ENCODE assay signal across 31 cellular contexts in genomic region chr22:50711446-50712340, GRCh38. TPM values are rescaled to one million over a fixed set of nuclear protein-coding genes. Genes with fewer than 3 reads are reported as not detected.
DNase-seq lines count a peak whose midpoint lies in the region; ATAC-seq, FAIRE-seq and TF ChIP-seq lines count a peak whose summit lies in the region.
"Had no signal": no experiment of that assay in that cellular context is flagged by ENCODE, and none has a peak within 500 bp of the region (broad histone marks: within the 10 kb centered on the region; RNA-seq: fewer than 3 reads in every experiment).

No MANE protein-coding gene starts in this region.

- peak overlapping the region; percentile 87 for H3K4me3 Mint-ChIP-seq in endothelial cell (ENCODE audit: unreplicated experiment)
- no peak overlapping the region for H3K4me3 Mint-ChIP-seq in activated CD4-positive, alpha-beta memory T cell treated with anti-CD3 and anti-CD28 coated beads, Interleukin-2, amount 10 ng/mL, durations not matched to agents 7 days and 5 days
- H3K4me3 Mint-ChIP-seq: activated CD4-positive, alpha-beta T cell treated with anti-CD3 and anti-CD28 coated beads, Interleukin-2, amount 10 ng/mL, durations not matched to agents 7 days and 5 days; activated naive CD8-positive, alpha-beta T cell treated with anti-CD3 and anti-CD28 coated beads, Interleukin-2, amount 50 U/mL, for 24 hours; activated T-cell treated with anti-CD3 and anti-CD28 coated beads, Interleukin-2, amount 50 U/mL, for 24 hours; CD4-positive, alpha-beta T cell; central memory CD8-positive, alpha-beta T cell; HFFc6; naive thymus-derived CD4-positive, alpha-beta T cell; T-cell had no signal

- H3K27me3 ChIP-seq in right lobe of liver: no peaks in the 10 kb centered on the region
- no peaks in the 10 kb centered on the region for H3K27me3 ChIP-seq in HepG2 (ENCODE audit: control insufficient read depth in 1 of 2, insufficient read depth in 2 of 2, low read length in 2 of 2)
- H3K27me3 ChIP-seq in layer of hippocampus (ENCODE audit: control insufficient read depth, insufficient read depth, low read length): no peaks in the 10 kb centered on the region
- no peaks in the 10 kb centered on the region for H3K27me3 ChIP-seq in upper lobe of right lung
- no peaks in the 10 kb centered on the region for H3K27me3 ChIP-seq in testis
- H3K27me3 ChIP-seq: uterus had no signal

- TF ChIP-seq EP300 in HepG2 (IDR thresholded peaks at IDR 0.05; ENCODE audit: low read depth in 2 of 2, low read length in 2 of 2) (no peak), HepG2 (CRISPR knock-in tag; IDR thresholded peaks at IDR 0.05; ENCODE audit: borderline replicate concordance) (no peak)

- peaks cover 56% of the 10 kb centered on the region for H3K27me3 Mint-ChIP-seq in endothelial cell (ENCODE audit: unreplicated experiment)
- peaks cover 6% of the 10 kb centered on the region for H3K27me3 Mint-ChIP-seq in activated CD4-positive, alpha-beta memory T cell treated with anti-CD3 and anti-CD28 coated beads, Interleukin-2, amount 10 ng/mL, durations not matched to agents 7 days and 5 days
- H3K27me3 Mint-ChIP-seq: activated naive CD8-positive, alpha-beta T cell treated with anti-CD3 and anti-CD28 coated beads, Interleukin-2, amount 50 U/mL, for 24 hours; CD4-positive, alpha-beta T cell; naive thymus-derived CD4-positive, alpha-beta T cell had no signal

- H3K4me3 ChIP-seq in right lobe of liver (no peak overlapping the region), HepG2 (replicated peaks in 1 of 3; ENCODE audit: insufficient read depth in 1 of 3, low read depth in 2 of 3, low read length in 3 of 3) (no peak overlapping the region), upper lobe of right lung (no peak overlapping the region), testis (no peak overlapping the region)
- H3K4me3 ChIP-seq: A549, lung, skin epidermis, uterus had no signal

- DNase-seq in right lobe of liver: peak in 2 of 3 donors; percentile 18 to 46
- no peak for DNase-seq in HepG2 (ENCODE audit: low spot score)
- no peak for DNase-seq in endothelial cell (ENCODE audit: low spot score)
- peak; percentile 53 for DNase-seq in upper lobe of right lung
- DNase-seq in DMS 273 treated with DMSO at 0.1 percent for 48 hours (lab: John Stamatoyannopoulos, UW): no peak
- no peak for DNase-seq in testis
- DNase-seq in activated CD4-positive, alpha-beta memory T cell treated with anti-CD3 and anti-CD28 coated beads, Interleukin-2, amount 10 ng/mL, durations not matched to agents 7 days and 5 days: no peak
- DNase-seq: activated CD4-positive, alpha-beta T cell treated with anti-CD3 and anti-CD28 coated beads, Interleukin-2, amount 10 ng/mL, durations not matched to agents 7 days and 5 days; activated effector memory CD4-positive, alpha-beta T cell treated with anti-CD3 and anti-CD28 coated beads, Interleukin-2, amount 50 U/mL, for 16 hours; activated naive CD8-positive, alpha-beta T cell treated with anti-CD3 and anti-CD28 coated beads, Interleukin-2, amount 50 U/mL, for 24 hours; activated T-cell treated with anti-CD3 and anti-CD28 coated beads, Interleukin-2, amount 50 U/mL, for 24 hours; CD4-positive, alpha-beta T cell; HFFc6; islet precursor cell; naive thymus-derived CD4-positive, alpha-beta T cell; NCI-H1092 treated with DMSO at 0.1 percent for 48 hours; NCI-H187; NCI-H2171; NCI-H82; occipital lobe; stimulated activated naive CD4-positive, alpha-beta T cell; T-cell; uterus had no signal

- H3K9ac ChIP-seq in HepG2 (ENCODE audit: insufficient read depth, low read depth, low read length): no peak overlapping the region

- TF ChIP-seq POLR2A in right lobe of liver (IDR thresholded peaks at IDR 0.05): no peak
- TF ChIP-seq POLR2A in HepG2 (IDR thresholded peaks at IDR 0.05; ENCODE audit: insufficient read depth in 1 of 2, low read depth in 2 of 2, low read length in 2 of 2): no peak
- TF ChIP-seq POLR2A in testis (IDR thresholded peaks at IDR 0.05): no peak

- peaks cover 24% of the 10 kb centered on the region for H3K4me1 Mint-ChIP-seq in endothelial cell (ENCODE audit: unreplicated experiment)
- H3K4me1 Mint-ChIP-seq in activated CD4-positive, alpha-beta memory T cell treated with anti-CD3 and anti-CD28 coated beads, Interleukin-2, amount 10 ng/mL, durations not matched to agents 7 days and 5 days: no peaks in the 10 kb centered on the region
- H3K4me1 Mint-ChIP-seq: activated CD4-positive, alpha-beta T cell treated with anti-CD3 and anti-CD28 coated beads, Interleukin-2, amount 10 ng/mL, durations not matched to agents 7 days and 5 days; activated naive CD8-positive, alpha-beta T cell treated with anti-CD3 and anti-CD28 coated beads, Interleukin-2, amount 50 U/mL, for 24 hours; central memory CD8-positive, alpha-beta T cell had no signal

- CTCF ChIA-PET in HepG2 (lab: Yijun Ruan, JAX; ENCODE audit: low intra/inter-chr PET ratio, low total read pairs): no interaction called here
- CTCF ChIA-PET in activated CD4-positive, alpha-beta memory T cell treated with anti-CD3 and anti-CD28 coated beads, Interleukin-2, amount 10 ng/mL, durations not matched to agents 7 days and 5 days (lab: Charles Lee): no interaction called here

- H3K36me3 ChIP-seq in right lobe of liver (peaks cover 0 to 1% (median under 1%) of the 10 kb centered on the region in 4 donors), HepG2 (replicated peaks in 1 of 2; ENCODE audit: control insufficient read depth in 1 of 2, insufficient read depth in 2 of 2, low read length in 2 of 2) (peaks cover 3 to 7% of the 10 kb centered on the region in 2 experiments), upper lobe of right lung (no peaks in the 10 kb centered on the region), testis (ENCODE audit: low read depth, missing control alignments) (no peaks in the 10 kb centered on the region)
- H3K36me3 ChIP-seq: uterus had no signal

- intact Hi-C loops in right lobe of liver (cut with DNase I) (no loop called here), HepG2 (cut with micrococcal nuclease; ENCODE audit: unreplicated experiment) (no loop called here), upper lobe of right lung (cut with DNase I) (no loop called here), testis (cut with DNase I; ENCODE audit: low total_unique reads) (no loop called here)

- no peaks in the 10 kb centered on the region for H3K79me2 ChIP-seq in HepG2 (ENCODE audit: insufficient read depth, low read length)

- H4K20me1 ChIP-seq in HepG2 (ENCODE audit: insufficient read depth, low read length): no peaks in the 10 kb centered on the region

- H3K36me3 Mint-ChIP-seq in endothelial cell (ENCODE audit: low read depth, unreplicated experiment): peaks cover 60% of the 10 kb centered on the region
- no peaks in the 10 kb centered on the region for H3K36me3 Mint-ChIP-seq in activated CD4-positive, alpha-beta memory T cell treated with anti-CD3 and anti-CD28 coated beads, Interleukin-2, amount 10 ng/mL, durations not matched to agents 7 days and 5 days (ENCODE audit: low read depth)
- H3K36me3 Mint-ChIP-seq: naive thymus-derived CD4-positive, alpha-beta T cell; T-cell had no signal

- in situ Hi-C loops in HepG2 (cut with HindIII; ENCODE audit: extremely low pct_ligation_motif_present, low pct_unique_long_range_greater_than_20kb): no loop called here

- H3K4me2 ChIP-seq in HepG2 (ENCODE audit: low read depth, low read length): no peak overlapping the region
- H3K4me2 ChIP-seq: A549 had no signal

- no peaks in the 10 kb centered on the region for H3K9me3 ChIP-seq in right lobe of liver
- no peaks in the 10 kb centered on the region for H3K9me3 ChIP-seq in HepG2 (ENCODE audit: low read length)
- no peaks in the 10 kb centered on the region for H3K9me3 ChIP-seq in upper lobe of right lung
- no peaks in the 10 kb centered on the region for H3K9me3 ChIP-seq in testis
- H3K9me3 ChIP-seq: A549, uterus had no signal

- H3K27ac ChIP-seq in right lobe of liver: no peak overlapping the region
- no peak overlapping the region for H3K27ac ChIP-seq in HepG2 (ENCODE audit: extremely low read length, insufficient read depth, low read length)
- H3K27ac ChIP-seq in layer of hippocampus (ENCODE audit: low read depth, low read length): peak overlapping the region; percentile 96
- no peak overlapping the region for H3K27ac ChIP-seq in upper lobe of right lung
- H3K27ac ChIP-seq in testis: no peak overlapping the region
- H3K27ac ChIP-seq: A549, uterus had no signal

- no peaks in the 10 kb centered on the region for H3K9me3 Mint-ChIP-seq in endothelial cell (ENCODE audit: unreplicated experiment)
- no peaks in the 10 kb centered on the region for H3K9me3 Mint-ChIP-seq in activated CD4-positive, alpha-beta memory T cell treated with anti-CD3 and anti-CD28 coated beads, Interleukin-2, amount 10 ng/mL, durations not matched to agents 7 days and 5 days
- H3K9me3 Mint-ChIP-seq: activated CD4-positive, alpha-beta T cell treated with anti-CD3 and anti-CD28 coated beads, Interleukin-2, amount 10 ng/mL, durations not matched to agents 7 days and 5 days; activated naive CD8-positive, alpha-beta T cell treated with anti-CD3 and anti-CD28 coated beads, Interleukin-2, amount 50 U/mL, for 24 hours; activated T-cell treated with anti-CD3 and anti-CD28 coated beads, Interleukin-2, amount 50 U/mL, for 24 hours; CD4-positive, alpha-beta T cell; HFFc6; T-cell had no signal

- WGBS in right lobe of liver (ENCODE audit: insufficient coverage, low coverage, low lambda C conversion rate, missing lambda C conversion rate): 70% methylated on average over 5 of the region's 16 CpGs
- WGBS in HepG2 (ENCODE audit: low lambda C conversion rate): 90% methylated on average over 12 of the region's 16 CpGs
- WGBS in testis, 2 donors: 83 to 90% methylated on average over 9 to 15 of the region's 16 CpGs

- no peak overlapping the region for H2AFZ ChIP-seq in HepG2 (ENCODE audit: low read length)

- TF ChIP-seq RAD21 in HepG2 (CRISPR knock-in tag; IDR thresholded peaks at IDR 0.05): no peak

- no peak overlapping the region for H3K27ac Mint-ChIP-seq in endothelial cell (ENCODE audit: unreplicated experiment)
- no peak overlapping the region for H3K27ac Mint-ChIP-seq in activated CD4-positive, alpha-beta memory T cell treated with anti-CD3 and anti-CD28 coated beads, Interleukin-2, amount 10 ng/mL, durations not matched to agents 7 days and 5 days
- H3K27ac Mint-ChIP-seq: activated CD4-positive, alpha-beta T cell treated with anti-CD3 and anti-CD28 coated beads, Interleukin-2, amount 10 ng/mL, durations not matched to agents 7 days and 5 days; activated naive CD8-positive, alpha-beta T cell treated with anti-CD3 and anti-CD28 coated beads, Interleukin-2, amount 50 U/mL, for 24 hours; activated T-cell treated with anti-CD3 and anti-CD28 coated beads, Interleukin-2, amount 50 U/mL, for 24 hours; CD4-positive, alpha-beta T cell; HFFc6; naive thymus-derived CD4-positive, alpha-beta T cell; T-cell had no signal

- ATAC-seq in right lobe of liver: no peak
- ATAC-seq in HepG2: no peak
- no peak for ATAC-seq in upper lobe of right lung
- ATAC-seq: A549; activated naive CD8-positive, alpha-beta T cell treated with anti-CD3 and anti-CD28 coated beads, Interleukin-2, amount 50 U/mL, for 24 hours; naive thymus-derived CD4-positive, alpha-beta T cell; T-cell had no signal

- FAIRE-seq in HepG2 (lab: Jason Lieb, UNC): no peak
- FAIRE-seq: A549, GM18507, H1 had no signal

- TF ChIP-seq CTCF in right lobe of liver (IDR thresholded peaks at IDR 0.05) (no peak), HepG2 (CRISPR knock-in tag; IDR thresholded peaks at IDR 0.05) (no peak), endothelial cell (IDR thresholded peaks at IDR 0.05; ENCODE audit: unreplicated experiment) (no peak), upper lobe of right lung (IDR thresholded peaks at IDR 0.05) (no peak), testis (IDR thresholded peaks at IDR 0.05) (no peak)

- BruUV-seq in HepG2 (replicated peaks; lab: Mats Ljungman, UMichigan): no TSS peak

- H3K4me1 ChIP-seq in right lobe of liver (peaks cover 0 to 5% (median 0%) of the 10 kb centered on the region in 4 donors), HepG2 (ENCODE audit: insufficient read depth, low read length) (peaks cover 13% of the 10 kb centered on the region; the same call in 1 of the 2 replicates), upper lobe of right lung (peaks cover 4% of the 10 kb centered on the region), testis (peaks cover 10% of the 10 kb centered on the region)
- H3K4me1 ChIP-seq: A549, uterus had no signal

- POLR2A ChIA-PET in HepG2 (lab: Yijun Ruan, JAX): no interaction called here
- POLR2A ChIA-PET in activated CD4-positive, alpha-beta memory T cell treated with anti-CD3 and anti-CD28 coated beads, Interleukin-2, amount 10 ng/mL, durations not matched to agents 7 days and 5 days (lab: Charles Lee): no interaction called here

RNA-seq across cellular contexts. Expression of gene ACR, which starts 26.3 kb away (rescaled TPM):
- total RNA-seq in right lobe of liver (under 1 TPM in 5 of 6 experiments, not detected in 1; 0.34 to 0.84 (median 0.55) TPM), HepG2 (2016; rRNA removed; fragmentation: Illumina TruSeq; extraction: Trizol) (not detected in 2 replicates), endothelial cell (ENCODE audit: unreplicated experiment) (2.8 TPM), upper lobe of right lung (4.5 TPM), testis (10 to 100 TPM; 49.5 to 88.7 TPM)
- total RNA-seq in HepG2 (2016; cell fraction: cytosol; rRNA removed; fragmentation: Illumina TruSeq; extraction: Trizol; ENCODE audit: low read depth): not detected in 2 replicates
- total RNA-seq in HepG2 (2016; cell fraction: insoluble cytoplasmic fraction; rRNA removed; fragmentation: Illumina TruSeq; extraction: Trizol): not detected in 2 replicates
- not detected in 2 replicates for total RNA-seq in HepG2 (2016; cell fraction: membrane; rRNA removed; fragmentation: Illumina TruSeq; extraction: Trizol)
- not detected in 2 replicates for total RNA-seq in HepG2 (2016; cell fraction: nucleus; rRNA removed; fragmentation: Illumina TruSeq; extraction: Trizol)
- polyA plus RNA-seq in HepG2 (2011; rRNA removed) (0.15 and 0.29 TPM in 2 replicates), testis (ENCODE audit: insufficient read depth, low read depth, low replicate concordance) (181 TPM)
- polyA plus RNA-seq in HepG2 (2011; cell fraction: cytosol; rRNA removed): 0.04 and 0.12 TPM in 2 replicates
- polyA plus RNA-seq in HepG2 (2011; cell fraction: nucleus; rRNA removed): 0.51 and 0.73 TPM in 2 replicates
- polyA plus RNA-seq in HepG2 (2012): 0.44 TPM in 1 of 2 replicates, not detected in the other
- polyA plus RNA-seq in HepG2 (2016; cell fraction: cytosol; fragmentation: Illumina TruSeq; extraction: Trizol; ENCODE audit: low read depth): not detected in 2 replicates
- not detected in 2 replicates for polyA plus RNA-seq in HepG2 (2016; cell fraction: insoluble cytoplasmic fraction; fragmentation: Illumina TruSeq; extraction: Trizol; ENCODE audit: low read depth)
- not detected in 2 replicates for polyA plus RNA-seq in HepG2 (2016; cell fraction: membrane; fragmentation: Illumina TruSeq; extraction: Trizol; ENCODE audit: low read depth)
- not detected in 2 replicates for polyA plus RNA-seq in HepG2 (2016; cell fraction: nucleus; fragmentation: Illumina TruSeq; extraction: Trizol; ENCODE audit: insufficient read depth, low read depth)
- polyA minus RNA-seq in HepG2 (2011; rRNA and poly(A)+ RNA removed; ENCODE audit: low replicate concordance): not detected in 2 replicates
- polyA minus RNA-seq in HepG2 (2011; cell fraction: cytosol; rRNA and poly(A)+ RNA removed): not detected in 2 replicates
- 0.62 and 0.77 TPM in 2 replicates for polyA minus RNA-seq in HepG2 (2011; cell fraction: nucleus; rRNA and poly(A)+ RNA removed)
- not detected for total RNA-seq in activated CD4-positive, alpha-beta memory T cell treated with anti-CD3 and anti-CD28 coated beads, Interleukin-2, amount 10 ng/mL, durations not matched to agents 7 days and 5 days
- total RNA-seq: activated CD4-positive, alpha-beta T cell treated with anti-CD3 and anti-CD28 coated beads, Interleukin-2, amount 10 ng/mL, durations not matched to agents 7 days and 5 days; CD4-positive, alpha-beta T cell; HFFc6; naive thymus-derived CD4-positive, alpha-beta T cell; NCI-H460; occipital lobe; T-cell had no signal
- polyA plus RNA-seq: A549; H1; naive thymus-derived CD4-positive, alpha-beta T cell had no signal

RNA-seq across cellular contexts. Expression of gene SHANK3, which starts 39.1 kb away (rescaled TPM):
- total RNA-seq in right lobe of liver (10 to 100 TPM in 5 of 6 experiments, 1 to 10 TPM in 1; 9.7 to 16.0 (median 14.8) TPM), HepG2 (2016; rRNA removed; fragmentation: Illumina TruSeq; extraction: Trizol) (1.9 and 2.9 TPM in 2 replicates), endothelial cell (ENCODE audit: unreplicated experiment) (223 TPM), upper lobe of right lung (59.9 TPM), testis (10 to 100 TPM; 11.4 to 16.0 TPM)
- total RNA-seq in HepG2 (2016; cell fraction: cytosol; rRNA removed; fragmentation: Illumina TruSeq; extraction: Trizol; ENCODE audit: low read depth): 0.79 and 1.0 TPM in 2 replicates
- 1.7 and 2.9 TPM in 2 replicates for total RNA-seq in HepG2 (2016; cell fraction: insoluble cytoplasmic fraction; rRNA removed; fragmentation: Illumina TruSeq; extraction: Trizol)
- total RNA-seq in HepG2 (2016; cell fraction: membrane; rRNA removed; fragmentation: Illumina TruSeq; extraction: Trizol): 2.3 TPM in 2 replicates
- total RNA-seq in HepG2 (2016; cell fraction: nucleus; rRNA removed; fragmentation: Illumina TruSeq; extraction: Trizol): 2.9 and 3.7 TPM in 2 replicates
- polyA plus RNA-seq in HepG2 (2011; rRNA removed) (4.6 and 6.5 TPM in 2 replicates), testis (ENCODE audit: insufficient read depth, low read depth, low replicate concordance) (6.3 TPM)
- 3.0 and 3.9 TPM in 2 replicates for polyA plus RNA-seq in HepG2 (2011; cell fraction: cytosol; rRNA removed)
- polyA plus RNA-seq in HepG2 (2011; cell fraction: nucleus; rRNA removed): 25.0 and 33.1 TPM in 2 replicates
- polyA plus RNA-seq in HepG2 (2012): 7.9 and 8.7 TPM in 2 replicates
- polyA plus RNA-seq in HepG2 (2016; cell fraction: cytosol; fragmentation: Illumina TruSeq; extraction: Trizol; ENCODE audit: low read depth): 0.66 and 0.71 TPM in 2 replicates
- polyA plus RNA-seq in HepG2 (2016; cell fraction: insoluble cytoplasmic fraction; fragmentation: Illumina TruSeq; extraction: Trizol; ENCODE audit: low read depth): 3.0 and 4.2 TPM in 2 replicates
- polyA plus RNA-seq in HepG2 (2016; cell fraction: membrane; fragmentation: Illumina TruSeq; extraction: Trizol; ENCODE audit: low read depth): 1.6 and 1.9 TPM in 2 replicates
- 14.0 and 17.0 TPM in 2 replicates for polyA plus RNA-seq in HepG2 (2016; cell fraction: nucleus; fragmentation: Illumina TruSeq; extraction: Trizol; ENCODE audit: insufficient read depth, low read depth)
- polyA minus RNA-seq in HepG2 (2011; rRNA and poly(A)+ RNA removed; ENCODE audit: low replicate concordance): 0.07 and 4.8 TPM in 2 replicates
- polyA minus RNA-seq in HepG2 (2011; cell fraction: cytosol; rRNA and poly(A)+ RNA removed): 5.2 and 5.4 TPM in 2 replicates
- polyA minus RNA-seq in HepG2 (2011; cell fraction: nucleus; rRNA and poly(A)+ RNA removed): 5.8 and 5.9 TPM in 2 replicates
- total RNA-seq in activated CD4-positive, alpha-beta memory T cell treated with anti-CD3 and anti-CD28 coated beads, Interleukin-2, amount 10 ng/mL, durations not matched to agents 7 days and 5 days: under 1 TPM in 1 of 2 experiments, not detected in 1; 0.08 TPM
- total RNA-seq: CD4-positive, alpha-beta T cell had no signal
- polyA plus RNA-seq: naive thymus-derived CD4-positive, alpha-beta T cell had no signal

Comparison
In these comparisons a context has a peak if more than half of its experiments do, and no peak if none do; other contexts are left out.
1. DNase-seq: peak in right lobe of liver (2 of 3) and upper lobe of right lung (single experiment); none in HepG2 (single experiment), endothelial cell (single experiment), DMS 273 treated with DMSO at 0.1 percent for 48 hours (single experiment), testis (single experiment) and activated CD4-positive, alpha-beta memory T cell treated with anti-CD3 and anti-CD28 coated beads, Interleukin-2, amount 10 ng/mL, durations not matched to agents 7 days and 5 days (single experiment).